In the genomic region with DNA sequence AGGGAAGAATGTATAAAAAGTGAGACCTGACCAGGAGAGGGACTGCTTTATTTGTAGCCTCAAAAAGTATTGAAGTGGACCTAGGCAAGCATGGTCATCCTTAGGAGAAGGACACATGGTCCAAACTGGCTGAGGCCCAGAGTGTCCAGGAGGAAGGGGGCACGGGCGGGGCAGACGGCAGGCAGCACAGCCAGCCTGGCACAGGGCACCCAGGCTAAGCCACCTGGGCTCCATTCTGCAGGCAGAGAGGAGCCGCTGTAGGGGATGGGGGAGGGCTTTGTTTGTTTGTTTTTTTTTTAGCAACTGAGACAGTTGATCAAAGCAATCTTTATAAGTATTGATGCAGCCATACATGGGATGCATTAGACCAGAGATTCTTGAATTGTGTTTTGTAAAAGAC, we compare ENCODE assay signal across 25 cellular contexts.
"Had no signal": no experiment of that assay in that cellular context is flagged by ENCODE, and none has a peak within 500 bp of the region (broad histone marks: within the 10 kb centered on the region; RNA-seq: fewer than 3 reads in every experiment).

No MANE protein-coding gene starts in this region.

- H3K4me3 ChIP-seq: PC-9 had no signal

- H3K27ac ChIP-seq: PC-9 had no signal

- ATAC-seq: activated CD8-positive, alpha-beta memory T cell treated with anti-CD3 and anti-CD28 coated beads, Interleukin-2, amount 10 ng/mL, durations not matched to agents 7 days and 5 days; activated naive CD4-positive, alpha-beta T cell treated with anti-CD3 and anti-CD28 coated beads, Interleukin-2, amount 50 U/mL, for 72 hours; activated naive CD8-positive, alpha-beta T cell treated with anti-CD3 and anti-CD28 coated beads, Interleukin-2, amount 50 U/mL, for 24 hours; activated T-cell treated with anti-CD3 and anti-CD28 coated beads, Interleukin-2, amount 50 U/mL, for 4 hours had no signal

- DNase-seq: activated B cell treated with CpG ODN at 0.5 μM for 24 hours; activated CD4-positive, alpha-beta T cell treated with anti-CD3 and anti-CD28 coated beads for 1 hour; activated CD4-positive, alpha-beta T cell treated with anti-CD3 and anti-CD28 coated beads, Interleukin-2, amount 10 ng/mL, durations not matched to agents 24 days and 14 days; activated CD4-positive, alpha-beta T cell treated with anti-CD3 and anti-CD28 coated beads, Interleukin-2, amount 50 U/mL, for 48 hours; activated CD8-positive, alpha-beta memory T cell treated with anti-CD3 and anti-CD28 coated beads, Interleukin-2, amount 10 ng/mL, durations not matched to agents 7 days and 5 days; activated effector memory CD4-positive, alpha-beta T cell treated with anti-CD3 and anti-CD28 coated beads, Interleukin-2, amount 50 U/mL, for 16 hours; activated naive CD4-positive, alpha-beta T cell treated with Interleukin-2 at 50 U/mL for 16 hours; activated naive CD8-positive, alpha-beta T cell treated with anti-CD3 and anti-CD28 coated beads, Interleukin-2, amount 50 U/mL, for 24 hours; activated T-cell treated with anti-CD3 and anti-CD28 coated beads, Interleukin-2, amount 50 U/mL, for 4 hours; amniotic stem cell; Kasumi-1; KBM-7; NCI-H1105 treated with DMSO at 0.1 percent for 48 hours; NCI-H146; NCI-H187 treated with DMSO at 0.1 percent for 48 hours; NCI-H2081 treated with DMSO at 0.1 percent for 48 hours; NCI-H2171; NCI-H2227 treated with DMSO at 0.1 percent for 48 hours; NCI-H510A; NCI-H526 treated with DMSO at 0.1 percent for 48 hours; PC-9; SIG-M5; T-helper 2 cell; T1000 had no signal

- H2AFZ ChIP-seq: PC-9 had no signal

- H3K4me2 ChIP-seq: PC-9 had no signal
